Comparison of ENCODE assay signal across 20 cellular contexts in genomic region chrY:7996726-7997125, GRCh38.
A peak's percentile ranks its signal among the peaks of the same experiment; 100 is the strongest.
DNase-seq lines count a peak whose midpoint lies in the region; ATAC-seq and TF ChIP-seq lines count a peak whose summit lies in the region.
"Had no signal": no experiment of that assay in that cellular context is flagged by ENCODE, and none has a peak within 500 bp of the region (broad histone marks: within the 10 kb centered on the region; RNA-seq: fewer than 3 reads in every experiment).

No MANE protein-coding gene starts in this region.

- peaks cover 33% of the 10 kb centered on the region; the same call in 2 of the 3 replicates for H3K4me1 Mint-ChIP-seq in GM23338
- H3K4me1 Mint-ChIP-seq: B cell had no signal

- H3F3A ChIP-seq in GM23338 (replicated peaks; ENCODE audit: low read depth), result no peaks in the 10 kb centered on the region

- H3K4me1 ChIP-seq in GM23338 (ENCODE audit: insufficient read depth) (peaks cover 12% of the 10 kb centered on the region), NT2/D1 (ENCODE audit: insufficient read depth, insufficient read length) (no peaks in the 10 kb centered on the region), Peyer's patch (no peaks in the 10 kb centered on the region)
- H3K4me1 ChIP-seq: A549; BLaER1 treated with 17β-estradiol and CSF1 and Interleukin-3, amounts not matched to agents 10 nM and 100 nM; Caco-2 had no signal

- H3K79me2 ChIP-seq in GM23338 (replicated peaks; ENCODE audit: insufficient read depth), result no peaks in the 10 kb centered on the region

- no peaks in the 10 kb centered on the region for H4K20me1 ChIP-seq in GM23338 (replicated peaks; ENCODE audit: insufficient read depth)
- H4K20me1 ChIP-seq: BLaER1 treated with 17β-estradiol and CSF1 and Interleukin-3, amounts not matched to agents 10 nM and 100 nM had no signal

- DNase-seq in GM23338 (ENCODE audit: low spot score) (peak; percentile 13), NT2/D1 (ENCODE audit: low read depth, low spot score) (peak; percentile 15), iPS DF 19.7 (ENCODE audit: low read depth, low spot score) (peak; percentile 38), iPS-NIHi11 (ENCODE audit: low spot score) (peak; percentile 0), posterior vena cava (ENCODE audit: low spot score) (no peak), Peyer's patch (no peak)
- DNase-seq: AML-193; Caco-2; Calu3; CD4-positive, alpha-beta T cell; CD8-positive, alpha-beta T cell; DMS79 treated with DMSO at 0.1 percent for 48 hours; GF-D8 had no signal

- H3K9me3 ChIP-seq in NT2/D1 (ENCODE audit: insufficient read depth, low read length) (no peaks in the 10 kb centered on the region; the same call in 1 of the 2 replicates), Peyer's patch (no peaks in the 10 kb centered on the region)
- H3K9me3 ChIP-seq: A549; BLaER1 treated with 17β-estradiol and CSF1 and Interleukin-3, amounts not matched to agents 10 nM and 100 nM; Caco-2 had no signal

- TF ChIP-seq POLR2A in Peyer's patch (IDR thresholded peaks at IDR 0.05), result no peak

- H3K9ac ChIP-seq in NT2/D1 (ENCODE audit: insufficient read length, low read depth), result no peak overlapping the region
- H3K9ac ChIP-seq: BLaER1 treated with 17β-estradiol and CSF1 and Interleukin-3, amounts not matched to agents 10 nM and 100 nM had no signal

- peaks cover 2% of the 10 kb centered on the region; the same call in 1 of the 3 replicates for H3K36me3 Mint-ChIP-seq in GM23338 (ENCODE audit: low read depth)
- H3K36me3 Mint-ChIP-seq: CD8-positive, alpha-beta T cell had no signal

- H3K4me2 ChIP-seq in GM23338, result peak overlapping the region; percentile 58; the same call in 1 of the 2 replicates
- H3K4me2 ChIP-seq: A549; BLaER1 treated with 17β-estradiol and CSF1 and Interleukin-3, amounts not matched to agents 10 nM and 100 nM had no signal

- peaks cover 3% of the 10 kb centered on the region; the same call in 2 of the 3 replicates for H3K9me3 Mint-ChIP-seq in GM23338
- H3K9me3 Mint-ChIP-seq: CD4-positive, alpha-beta T cell had no signal

- no peak overlapping the region for H3K4me3 ChIP-seq in GM23338
- H3K4me3 ChIP-seq in NT2/D1 (ENCODE audit: insufficient read length, low read depth), result no peak overlapping the region
- H3K4me3 ChIP-seq in Peyer's patch, result no peak overlapping the region
- H3K4me3 ChIP-seq: A549; BLaER1 treated with 17β-estradiol and CSF1 and Interleukin-3, amounts not matched to agents 10 nM and 100 nM had no signal

- 0 out of 2 replicates have a peak overlapping the region, but pooled peaks have one; percentile 47 for H2AFZ ChIP-seq in GM23338

- intact Hi-C loops in posterior vena cava (cut with DNase I), result no loop called here

- H3K27ac ChIP-seq in GM23338 (ENCODE audit: low read depth), result 0 out of 2 replicates have a peak overlapping the region, but pooled peaks have one; percentile 55
- H3K27ac ChIP-seq in Peyer's patch, result no peak overlapping the region
- H3K27ac ChIP-seq: 22Rv1; A549; BLaER1 treated with 17β-estradiol and CSF1 and Interleukin-3, amounts not matched to agents 10 nM and 100 nM; C4-2B had no signal

- H3K4me3 Mint-ChIP-seq in GM23338, result no peak overlapping the region
- H3K4me3 Mint-ChIP-seq: B cell; CD4-positive, alpha-beta T cell; CD8-positive, alpha-beta T cell had no signal

- H3K27me3 ChIP-seq in GM23338 (ENCODE audit: insufficient read depth) (no peaks in the 10 kb centered on the region), NT2/D1 (ENCODE audit: insufficient read depth, insufficient read length) (no peaks in the 10 kb centered on the region), Peyer's patch (no peaks in the 10 kb centered on the region)
- H3K27me3 ChIP-seq: BLaER1 treated with 17β-estradiol and CSF1 and Interleukin-3, amounts not matched to agents 10 nM and 100 nM had no signal

- TF ChIP-seq CTCF in GM23338 (conservative IDR thresholded peaks at IDR 0.05; ENCODE audit: low read depth in 2 of 2), result no peak
- no peak for TF ChIP-seq CTCF in Peyer's patch (IDR thresholded peaks at IDR 0.05)

- H3K36me3 ChIP-seq in GM23338 (ENCODE audit: insufficient read depth) (no peaks in the 10 kb centered on the region), NT2/D1 (ENCODE audit: insufficient read depth, insufficient read length, low read length) (no peaks in the 10 kb centered on the region), Peyer's patch (no peaks in the 10 kb centered on the region)
- H3K36me3 ChIP-seq: BLaER1 treated with 17β-estradiol and CSF1 and Interleukin-3, amounts not matched to agents 10 nM and 100 nM had no signal

- peak overlapping the region; percentile 63 for H3K27ac Mint-ChIP-seq in GM23338
- H3K27ac Mint-ChIP-seq: B cell; CD4-positive, alpha-beta T cell; CD8-positive, alpha-beta T cell had no signal

- H3K9me2 ChIP-seq in GM23338 (ENCODE audit: insufficient read depth), result no peaks in the 10 kb centered on the region

- H3K27me3 Mint-ChIP-seq in GM23338 (ENCODE audit: insufficient read depth, low read depth, poor library complexity), result no peaks in the 10 kb centered on the region
- H3K27me3 Mint-ChIP-seq: B cell; CD4-positive, alpha-beta T cell had no signal

- ATAC-seq in GM23338 (peak; percentile 59), HG03108 (IDR thresholded peaks at IDR 0.05; ENCODE audit: unreplicated experiment) (no peak), GM19395 (IDR thresholded peaks at IDR 0.05; ENCODE audit: unreplicated experiment) (no peak)
- ATAC-seq: A549; CD8-positive, alpha-beta T cell had no signal

TF ChIP-seq in GM23338, 12 proteins besides CTCF, POLR2A, EP300 and RAD21:
- no peak for TF ChIP-seq REST (IDR thresholded peaks at IDR 0.05; ENCODE audit: unreplicated experiment)
- TF ChIP-seq CREB1 (CRISPR knock-in tag; IDR thresholded peaks at IDR 0.05; ENCODE audit: low read depth), result no peak
- no peak for TF ChIP-seq EZH2phosphoT487 (IDR thresholded peaks at IDR 0.05; ENCODE audit: unreplicated experiment)
- TF ChIP-seq ZNF331 (CRISPR knock-in tag; IDR thresholded peaks at IDR 0.05; ENCODE audit: low read depth), result no peak
- no peak for TF ChIP-seq ETS1 (IDR thresholded peaks at IDR 0.05)
- TF ChIP-seq ZNF114 (CRISPR knock-in tag; IDR thresholded peaks at IDR 0.05), result no peak
- TF ChIP-seq JUNB (IDR thresholded peaks at IDR 0.05; ENCODE audit: unreplicated experiment), result no peak
- TF ChIP-seq EZH2 (IDR thresholded peaks at IDR 0.05; ENCODE audit: low read depth, unreplicated experiment), result no peak
- TF ChIP-seq NANOG (IDR thresholded peaks at IDR 0.05; ENCODE audit: borderline replicate concordance), result no peak

Comparison
In these comparisons a context has a peak if more than half of its experiments do, and no peak if none do; other contexts are left out.
1. DNase-seq: peak in GM23338 (single experiment), NT2/D1 (single experiment), iPS DF 19.7 (single experiment) and iPS-NIHi11 (single experiment); none in posterior vena cava (single experiment) and Peyer's patch (0 of 3).